Comparison of ENCODE assay signal across 16 cellular contexts in genomic region chr3:125382323-125382722, GRCh38.
"Had no signal": no experiment of that assay in that cellular context is flagged by ENCODE, and none has a peak within 500 bp of the region (broad histone marks: within the 10 kb centered on the region; RNA-seq: fewer than 3 reads in every experiment).

No MANE protein-coding gene starts in this region.

- H3K36me3 ChIP-seq: esophagus squamous epithelium, lower lobe of right lung, prostate gland, suprapubic skin had no signal

- DNase-seq: activated CD4-positive, alpha-beta T cell treated with anti-CD3 and anti-CD28 coated beads, Interleukin-2, amount 50 U/mL, for 4 hours; activated CD4-positive, CD25-positive, alpha-beta regulatory T cell treated with anti-CD3 and anti-CD28 coated beads, Interleukin-2, amount 50 U/mL, for 72 hours; activated naive CD4-positive, alpha-beta T cell; activated T-cell treated with anti-CD3 and anti-CD28 coated beads for 4 hours; aorta; cortex of kidney; effector CD4-positive, alpha-beta T cell; esophagus squamous epithelium; head of caudate nucleus; lower lobe of right lung; right cardiac atrium; stimulated activated CD4-positive, alpha-beta T cell treated with anti-CD3 and anti-CD28 coated beads, Interleukin-4, amount 100 ng/mL, for 4 hours; T-helper 9 cell had no signal

- H3K4me1 ChIP-seq: esophagus squamous epithelium, lower lobe of right lung, prostate gland, suprapubic skin had no signal

- H3K27ac ChIP-seq: esophagus squamous epithelium, lower lobe of right lung, prostate gland, suprapubic skin had no signal

- H3K27me3 ChIP-seq: suprapubic skin had no signal

- ATAC-seq: lower lobe of right lung, right cardiac atrium had no signal

- H3K4me2 ChIP-seq: smooth muscle cell had no signal

- H3K4me3 ChIP-seq: esophagus squamous epithelium, lower lobe of right lung, prostate gland, smooth muscle cell, suprapubic skin had no signal

- H3K9me3 ChIP-seq: esophagus squamous epithelium, lower lobe of right lung, prostate gland, suprapubic skin had no signal
